21 cellular contexts compared by ENCODE assay signal in the genomic region with DNA sequence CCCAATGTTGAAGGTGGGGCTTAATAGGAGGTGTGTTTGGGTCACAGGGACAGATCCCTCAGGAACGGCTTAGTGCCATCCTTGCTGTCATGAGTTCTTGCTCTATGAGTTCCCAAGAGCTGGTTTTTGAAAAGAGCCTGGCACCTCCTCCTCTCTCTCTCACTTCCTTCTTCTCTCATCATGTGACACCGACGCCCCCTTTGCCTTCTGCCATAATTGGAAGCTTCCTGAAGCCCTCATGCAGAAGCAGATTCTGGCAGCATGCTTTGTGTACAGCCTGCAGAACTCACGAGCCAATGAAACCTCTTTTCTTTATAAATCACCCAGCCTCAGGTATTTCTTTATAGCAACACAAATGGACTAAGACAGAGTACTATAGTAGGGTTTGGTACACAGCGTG.
"Had no signal": no experiment of that assay in that cellular context is flagged by ENCODE, and none has a peak within 500 bp of the region (broad histone marks: within the 10 kb centered on the region; RNA-seq: fewer than 3 reads in every experiment).

No MANE protein-coding gene starts in this region.

- H3K9me3 ChIP-seq: lower lobe of right lung, ovary, psoas muscle, sigmoid colon, thyroid gland had no signal

- DNase-seq: dorsolateral prefrontal cortex; effector CD4-positive, alpha-beta T cell; head of caudate nucleus; left ventricle myocardium superior; lower lobe of right lung; natural killer cell; occipital lobe; ovary; posterior cingulate gyrus; psoas muscle; right cardiac atrium; sigmoid colon; stimulated activated CD4-positive, alpha-beta T cell treated with anti-CD3 and anti-CD28 coated beads, Interleukin-2, amount 100 ng/mL, for 24 hours; stimulated activated CD4-positive, alpha-beta T cell treated with anti-CD3 and anti-CD28 coated beads, Interleukin-4, amount 100 ng/mL, for 24 hours; stimulated activated naive CD4-positive, alpha-beta T cell treated with Interleukin-2 at 50 U/mL for 16 hours; stomach; thyroid gland; trophoblast cell had no signal

- H3K4me3 ChIP-seq: dorsolateral prefrontal cortex, lower lobe of right lung, ovary, psoas muscle, sigmoid colon, stomach, thyroid gland had no signal

- H3K27me3 ChIP-seq: ovary, sigmoid colon, thyroid gland had no signal

- H3K4me1 Mint-ChIP-seq: stimulated activated effector memory CD8-positive, alpha-beta T cell treated with anti-CD3 and anti-CD28 coated beads, Interleukin-12 subunit alpha, Interleukin-12 subunit beta, amount 100 ng/mL, for 72 hours had no signal

- H3K4me3 Mint-ChIP-seq: natural killer cell; stimulated activated effector memory CD8-positive, alpha-beta T cell treated with anti-CD3 and anti-CD28 coated beads, Interleukin-12 subunit alpha, Interleukin-12 subunit beta, amount 100 ng/mL, for 72 hours had no signal

- H3K27ac ChIP-seq: dorsolateral prefrontal cortex, lower lobe of right lung, ovary, psoas muscle, sigmoid colon, stomach, thyroid gland had no signal

- H3K4me1 ChIP-seq: lower lobe of right lung, psoas muscle, sigmoid colon, thyroid gland had no signal

- FAIRE-seq: frontal cortex, keratinocyte had no signal

- H3K9me3 Mint-ChIP-seq: natural killer cell; stimulated activated effector memory CD8-positive, alpha-beta T cell treated with anti-CD3 and anti-CD28 coated beads, Interleukin-12 subunit alpha, Interleukin-12 subunit beta, amount 100 ng/mL, for 72 hours had no signal

- H3K36me3 ChIP-seq: lower lobe of right lung, ovary, sigmoid colon, stomach, thyroid gland had no signal

- H3K27ac Mint-ChIP-seq: natural killer cell; stimulated activated effector memory CD8-positive, alpha-beta T cell treated with anti-CD3 and anti-CD28 coated beads, Interleukin-12 subunit alpha, Interleukin-12 subunit beta, amount 100 ng/mL, for 72 hours had no signal

- ATAC-seq: lower lobe of right lung; natural killer cell; psoas muscle; right cardiac atrium; stimulated activated effector memory CD8-positive, alpha-beta T cell treated with anti-CD3 and anti-CD28 coated beads, Interleukin-12 subunit alpha, Interleukin-12 subunit beta, amount 100 ng/mL, for 72 hours had no signal

- H3K36me3 Mint-ChIP-seq: natural killer cell; stimulated activated effector memory CD8-positive, alpha-beta T cell treated with anti-CD3 and anti-CD28 coated beads, Interleukin-12 subunit alpha, Interleukin-12 subunit beta, amount 100 ng/mL, for 72 hours had no signal
